Comparison of ENCODE assay signal across 14 cellular contexts in genomic region chr2:241950413-241950863, GRCh38.
A peak's percentile ranks its signal among the peaks of the same experiment; 100 is the strongest.
DNase-seq lines count a peak whose midpoint lies in the region; ATAC-seq and TF ChIP-seq lines count a peak whose summit lies in the region.
"Had no signal": no experiment of that assay in that cellular context is flagged by ENCODE, and none has a peak within 500 bp of the region (broad histone marks: within the 10 kb centered on the region; RNA-seq: fewer than 3 reads in every experiment).

No MANE protein-coding gene starts in this region.

- no peak overlapping the region for H2AK5ac ChIP-seq in mesendoderm (ENCODE audit: low read length)

- no peak overlapping the region for H3K23ac ChIP-seq in mesendoderm (ENCODE audit: low read length)

- H3K9me3 ChIP-seq in RWPE2 (ENCODE audit: severe bottlenecking) = no peaks in the 10 kb centered on the region
- H3K9me3 ChIP-seq in right lobe of liver = no peaks in the 10 kb centered on the region
- H3K9me3 ChIP-seq in suprapubic skin = no peaks in the 10 kb centered on the region
- H3K9me3 ChIP-seq: SJSA1, stomach, upper lobe of left lung had no signal

- WGBS in right lobe of liver (ENCODE audit: insufficient coverage, low coverage, low lambda C conversion rate, missing lambda C conversion rate) = 12% methylated on average over 13 of the region's 20 CpGs
- 52% methylated on average over 13 of the region's 20 CpGs for WGBS in suprapubic skin
- no CpG with 5 or more reads among the region's 20 CpGs for WGBS in mesendoderm (ENCODE audit: extremely low coverage, insufficient coverage, low lambda C conversion rate)

- H3K9ac ChIP-seq in mesendoderm (ENCODE audit: low read length) = no peak overlapping the region

- no peak for TF ChIP-seq CTCF in RWPE2 (IDR thresholded peaks at IDR 0.05; ENCODE audit: poor library complexity, severe bottlenecking)
- no peak for TF ChIP-seq CTCF in right lobe of liver (IDR thresholded peaks at IDR 0.05)
- TF ChIP-seq CTCF in suprapubic skin (IDR thresholded peaks at IDR 0.05) = no peak

- H3K4me1 Mint-ChIP-seq in activated naive CD8-positive, alpha-beta T cell treated with anti-CD3 and anti-CD28 coated beads, Interleukin-2, amount 50 U/mL, for 24 hours = no peaks in the 10 kb centered on the region

- no peaks in the 10 kb centered on the region for H3K27me3 Mint-ChIP-seq in activated naive CD8-positive, alpha-beta T cell treated with anti-CD3 and anti-CD28 coated beads, Interleukin-2, amount 50 U/mL, for 24 hours
- H3K27me3 Mint-ChIP-seq: activated CD8-positive, alpha-beta T cell treated with anti-CD3 and anti-CD28 coated beads for 36 hours had no signal

- H3K27ac Mint-ChIP-seq in activated naive CD8-positive, alpha-beta T cell treated with anti-CD3 and anti-CD28 coated beads, Interleukin-2, amount 50 U/mL, for 24 hours = no peak overlapping the region
- H3K27ac Mint-ChIP-seq: activated CD8-positive, alpha-beta T cell treated with anti-CD3 and anti-CD28 coated beads for 36 hours; activated naive CD4-positive, alpha-beta T cell treated with anti-CD3 and anti-CD28 coated beads for 36 hours; nephron progenitor cell had no signal

- no peaks in the 10 kb centered on the region for H3K79me2 ChIP-seq in mesendoderm (ENCODE audit: control insufficient read depth, insufficient read depth, low read length)

- H3K27me3 ChIP-seq in RWPE2 (ENCODE audit: insufficient read depth, poor library complexity, severe bottlenecking) (peaks cover 21% of the 10 kb centered on the region), right lobe of liver (no peaks in the 10 kb centered on the region), suprapubic skin (peaks cover 6% of the 10 kb centered on the region), mesendoderm (ENCODE audit: insufficient read depth, low read length, poor library complexity) (no peaks in the 10 kb centered on the region)
- H3K27me3 ChIP-seq: upper lobe of left lung had no signal

- H3K4me3 ChIP-seq in RWPE2 (ENCODE audit: severe bottlenecking) = no peak overlapping the region
- peak overlapping the region in 2 of 3 donors; percentile 14 to 40 for H3K4me3 ChIP-seq in right lobe of liver
- no peak overlapping the region for H3K4me3 ChIP-seq in suprapubic skin
- H3K4me3 ChIP-seq in mesendoderm (ENCODE audit: low read length) = no peak overlapping the region
- H3K4me3 ChIP-seq: SJSA1 had no signal

- peak; percentile 10; the same call in 1 of the 3 replicates for ATAC-seq in RWPE2 (ENCODE audit: low read depth)
- ATAC-seq in right lobe of liver = peak; percentile 46 to 71 (median 59)
- ATAC-seq in activated naive CD8-positive, alpha-beta T cell treated with anti-CD3 and anti-CD28 coated beads, Interleukin-2, amount 50 U/mL, for 24 hours = no peak
- ATAC-seq: activated CD8-positive, alpha-beta T cell treated with anti-CD3 and anti-CD28 coated beads for 36 hours had no signal

- H2BK15ac ChIP-seq in mesendoderm (replicated peaks; ENCODE audit: low read depth) = no peak overlapping the region

- no peak overlapping the region for H3K4ac ChIP-seq in mesendoderm (ENCODE audit: low read depth, low read length)

- H4K8ac ChIP-seq in mesendoderm (ENCODE audit: low read depth, low read length) = no peak overlapping the region

- no peak overlapping the region for H3K18ac ChIP-seq in mesendoderm (ENCODE audit: low read length)

- DNase-seq in NCI-H146 (lab: John Stamatoyannopoulos, UW) = peak; percentile 53
- no peak for DNase-seq in NCI-H146 treated with DMSO at 0.1 percent for 48 hours (lab: John Stamatoyannopoulos, UW; ENCODE audit: unreplicated experiment)
- DNase-seq in RWPE2 (ENCODE audit: low spot score) = peak; percentile 22
- peak in 1 of 3 donors; percentile 42 for DNase-seq in right lobe of liver
- peak; percentile 43 to 67 for DNase-seq in suprapubic skin (ENCODE audit: low spot score in 2 of 2)
- DNase-seq in activated naive CD8-positive, alpha-beta T cell treated with anti-CD3 and anti-CD28 coated beads, Interleukin-2, amount 50 U/mL, for 24 hours = no peak
- no peak for DNase-seq in mesendoderm
- DNase-seq in SHP77 (lab: John Stamatoyannopoulos, UW) = no peak

- intact Hi-C loops in right lobe of liver (cut with DNase I) = no loop called here

- H3K36me3 ChIP-seq in RWPE2 (ENCODE audit: low read depth) = no peaks in the 10 kb centered on the region
- H3K36me3 ChIP-seq in right lobe of liver = no peaks in the 10 kb centered on the region
- no peaks in the 10 kb centered on the region for H3K36me3 ChIP-seq in suprapubic skin
- no peaks in the 10 kb centered on the region for H3K36me3 ChIP-seq in mesendoderm (ENCODE audit: control insufficient read depth, insufficient read depth, low read length)
- H3K36me3 ChIP-seq: SJSA1, stomach, upper lobe of left lung had no signal

- no peak overlapping the region for H3K56ac ChIP-seq in mesendoderm (ENCODE audit: low read length)

- no peaks in the 10 kb centered on the region for H3K36me3 Mint-ChIP-seq in activated naive CD8-positive, alpha-beta T cell treated with anti-CD3 and anti-CD28 coated beads, Interleukin-2, amount 50 U/mL, for 24 hours (ENCODE audit: low read depth)

- no peaks in the 10 kb centered on the region for H3K79me1 ChIP-seq in mesendoderm (ENCODE audit: low read length)

- TF ChIP-seq EP300 in suprapubic skin (IDR thresholded peaks at IDR 0.05) = no peak

- H4K5ac ChIP-seq in mesendoderm (ENCODE audit: low read length) = no peak overlapping the region

- H3K4me1 ChIP-seq in RWPE2 (ENCODE audit: insufficient read depth, poor library complexity, severe bottlenecking) (no peaks in the 10 kb centered on the region), right lobe of liver (peaks cover 0 to 9% (median 2%) of the 10 kb centered on the region in 4 donors), suprapubic skin (peaks cover 3% of the 10 kb centered on the region), mesendoderm (ENCODE audit: control insufficient read depth, low read depth, low read length) (no peaks in the 10 kb centered on the region)

- TF ChIP-seq POLR2A in right lobe of liver (IDR thresholded peaks at IDR 0.05) (no peak), suprapubic skin (IDR thresholded peaks at IDR 0.05) (no peak)

- no peak overlapping the region for H2BK5ac ChIP-seq in mesendoderm (ENCODE audit: low read length)

- no peak overlapping the region for H2BK120ac ChIP-seq in mesendoderm (ENCODE audit: low read depth, low read length)

- H3K27ac ChIP-seq in RWPE2 (ENCODE audit: poor library complexity, severe bottlenecking) (no peak overlapping the region), right lobe of liver (no peak overlapping the region), suprapubic skin (no peak overlapping the region), mesendoderm (ENCODE audit: low read depth, low read length) (no peak overlapping the region)
- H3K27ac ChIP-seq: SJSA1, stomach, upper lobe of left lung had no signal

- no peaks in the 10 kb centered on the region for H3K9me3 Mint-ChIP-seq in activated naive CD8-positive, alpha-beta T cell treated with anti-CD3 and anti-CD28 coated beads, Interleukin-2, amount 50 U/mL, for 24 hours
- H3K9me3 Mint-ChIP-seq: activated CD8-positive, alpha-beta T cell treated with anti-CD3 and anti-CD28 coated beads for 36 hours; activated naive CD4-positive, alpha-beta T cell treated with anti-CD3 and anti-CD28 coated beads for 36 hours had no signal

- H3K4me2 ChIP-seq in mesendoderm (ENCODE audit: low read length) = no peak overlapping the region

- no peak overlapping the region for H3K4me3 Mint-ChIP-seq in activated naive CD8-positive, alpha-beta T cell treated with anti-CD3 and anti-CD28 coated beads, Interleukin-2, amount 50 U/mL, for 24 hours
- H3K4me3 Mint-ChIP-seq: activated CD8-positive, alpha-beta T cell treated with anti-CD3 and anti-CD28 coated beads for 36 hours; activated naive CD4-positive, alpha-beta T cell treated with anti-CD3 and anti-CD28 coated beads for 36 hours; nephron progenitor cell had no signal

Comparison
In these comparisons a context has a peak if more than half of its experiments do, and no peak if none do; other contexts are left out.
1. DNase-seq: peak in NCI-H146 (single experiment), RWPE2 (single experiment) and suprapubic skin (2 of 2); none in NCI-H146 treated with DMSO at 0.1 percent for 48 hours (single experiment), activated naive CD8-positive, alpha-beta T cell treated with anti-CD3 and anti-CD28 coated beads, Interleukin-2, amount 50 U/mL, for 24 hours (single experiment), mesendoderm (single experiment) and SHP77 (0 of 2).
2. H3K4me3 ChIP-seq: peak in right lobe of liver (2 of 3); none in RWPE2 (single experiment), suprapubic skin (single experiment) and mesendoderm (single experiment).